18 cellular contexts compared by ENCODE assay signal in genomic region chr6:73639015-73639414, GRCh38.
"Had no signal": no experiment of that assay in that cellular context is flagged by ENCODE, and none has a peak within 500 bp of the region (broad histone marks: within the 10 kb centered on the region; RNA-seq: fewer than 3 reads in every experiment).

No MANE protein-coding gene starts in this region.

- H3K4me3 ChIP-seq: coronary artery, heart left ventricle, lung, right atrium auricular region, stomach, thoracic aorta had no signal

- H3K9me3 ChIP-seq: heart left ventricle, neutrophil, right atrium auricular region, stomach, thoracic aorta had no signal

- H3K27ac Mint-ChIP-seq: endodermal cell; naive thymus-derived CD4-positive, alpha-beta T cell had no signal

- H3K9me3 Mint-ChIP-seq: endodermal cell; naive thymus-derived CD4-positive, alpha-beta T cell had no signal

- ATAC-seq: heart left ventricle; left colon; left ventricle myocardium superior; naive thymus-derived CD4-positive, alpha-beta T cell had no signal

- H3K27me3 ChIP-seq: heart left ventricle, neutrophil, right atrium auricular region, stomach had no signal

- H3K4me3 Mint-ChIP-seq: endodermal cell; naive thymus-derived CD4-positive, alpha-beta T cell had no signal

- DNase-seq: effector CD4-positive, alpha-beta T cell; endodermal cell; heart left ventricle; hippocampal formation; left colon; left ventricle myocardium superior; mesendoderm; naive thymus-derived CD4-positive, alpha-beta T cell; small intestine; stimulated activated CD4-positive, alpha-beta T cell treated with anti-CD3 and anti-CD28 coated beads, Interleukin-12 subunit alpha, Interleukin-12 subunit beta, amount 100 ng/mL, for 4 hours; stimulated activated naive CD4-positive, alpha-beta T cell; stomach; substantia nigra had no signal

- H3K27ac ChIP-seq: coronary artery, heart left ventricle, neutrophil, right atrium auricular region, stomach, thoracic aorta had no signal

- H3K4me1 ChIP-seq: heart left ventricle, right atrium auricular region had no signal

- H3K27me3 Mint-ChIP-seq: naive thymus-derived CD4-positive, alpha-beta T cell had no signal
